31 cellular contexts compared by ENCODE assay signal in the genomic region with DNA sequence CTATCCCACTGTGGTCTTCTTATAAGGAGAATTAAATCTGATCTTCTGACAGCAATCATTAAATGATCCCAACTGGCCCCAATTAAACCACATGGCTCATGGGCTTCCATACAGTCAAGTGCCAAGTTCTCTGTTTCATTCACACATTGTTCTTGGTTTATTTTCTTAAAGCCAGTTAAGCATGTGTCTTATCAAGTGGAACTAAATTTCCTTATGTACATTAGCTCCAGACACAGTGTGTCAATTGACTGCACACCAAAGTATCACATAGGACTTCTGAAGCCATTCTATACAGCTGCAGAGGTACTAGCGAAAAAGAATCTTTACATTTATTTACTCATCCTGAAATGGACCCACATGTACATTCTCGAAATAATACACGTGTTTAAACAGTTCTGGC. TPM values are rescaled to one million over a fixed set of nuclear protein-coding genes. Genes with fewer than 3 reads are reported as not detected.
DNase-seq lines count a peak whose midpoint lies in the region; ATAC-seq, FAIRE-seq and TF ChIP-seq lines count a peak whose summit lies in the region.
"Had no signal": no experiment of that assay in that cellular context is flagged by ENCODE, and none has a peak within 500 bp of the region (broad histone marks: within the 10 kb centered on the region; RNA-seq: fewer than 3 reads in every experiment).

No MANE protein-coding gene starts in this region.

- H3K9me3 Mint-ChIP-seq in activated B cell treated with CpG ODN at 0.5 μM for 24 hours = no peaks in the 10 kb centered on the region
- H3K9me3 Mint-ChIP-seq: activated naive CD4-positive, alpha-beta T cell treated with anti-CD3 and anti-CD28 coated beads, Interleukin-2, amount 10 ng/mL, durations not matched to agents 7 days and 5 days; activated T-helper 1 cell treated with anti-CD3 and anti-CD28 coated beads, Interleukin-12 subunit alpha, Interleukin-12 subunit beta, Interleukin-2, Interleukin-4 antibody, amounts not matched to agents 30 ng/mL and 10 ng/mL and 1 ng/mL, durations not matched to agents 14 hours and 24 hours and 36 hours; neural progenitor cell had no signal

- H3K27ac Mint-ChIP-seq in activated B cell treated with CpG ODN at 0.5 μM for 24 hours = peak overlapping the region; percentile 83
- H3K27ac Mint-ChIP-seq: activated CD8-positive, alpha-beta memory T cell treated with anti-CD3 and anti-CD28 coated beads, Interleukin-2, amount 10 ng/mL, durations not matched to agents 7 days and 5 days; activated naive CD4-positive, alpha-beta T cell treated with anti-CD3 and anti-CD28 coated beads, Interleukin-2, amount 10 ng/mL, durations not matched to agents 7 days and 5 days; activated T-helper 1 cell treated with anti-CD3 and anti-CD28 coated beads, Interleukin-12 subunit alpha, Interleukin-12 subunit beta, Interleukin-2, Interleukin-4 antibody, amounts not matched to agents 30 ng/mL and 10 ng/mL and 1 ng/mL, durations not matched to agents 14 hours and 24 hours and 36 hours; neural progenitor cell had no signal

- POLR2A ChIA-PET in activated B cell treated with CpG ODN at 0.5 μM for 24 hours (lab: Charles Lee) = interaction anchor here (0.9 to 17.9 kb wide), 3 partner anchors 44 to 99 kb away, joined by 5 to 229 read pairs (median 22); a partner anchor contains a TSS
- POLR2A ChIA-PET in A673 (lab: Charles Lee; ENCODE audit: low non-redundant PET) = no interaction called here

- no TSS peak for BruUV-seq in A673 (replicated peaks; lab: Mats Ljungman, UMichigan)

- H3K4me1 ChIP-seq in right atrium auricular region (peaks cover 0 to 93% of the 10 kb centered on the region in 2 donors), right cardiac atrium (ENCODE audit: control insufficient read depth, insufficient read depth, low read length) (peaks cover 5% of the 10 kb centered on the region), A673 (ENCODE audit: insufficient read depth, low read length, poor library complexity, severe bottlenecking) (no peaks in the 10 kb centered on the region)
- H3K4me1 ChIP-seq: A549, parathyroid adenoma, uterus had no signal

- TF ChIP-seq POLR2A in GM12891 (IDR thresholded peaks at IDR 0.05; ENCODE audit: low read depth, low read length) = no peak

- peak overlapping the region; percentile 40 for H3K4me3 Mint-ChIP-seq in activated B cell treated with CpG ODN at 0.5 μM for 24 hours
- H3K4me3 Mint-ChIP-seq: activated CD8-positive, alpha-beta memory T cell treated with anti-CD3 and anti-CD28 coated beads, Interleukin-2, amount 10 ng/mL, durations not matched to agents 7 days and 5 days; activated naive CD4-positive, alpha-beta T cell treated with anti-CD3 and anti-CD28 coated beads, Interleukin-2, amount 10 ng/mL, durations not matched to agents 7 days and 5 days; activated T-helper 1 cell treated with anti-CD3 and anti-CD28 coated beads, Interleukin-12 subunit alpha, Interleukin-12 subunit beta, Interleukin-2, Interleukin-4 antibody, amounts not matched to agents 30 ng/mL and 10 ng/mL and 1 ng/mL, durations not matched to agents 14 hours and 24 hours and 36 hours; neural progenitor cell had no signal

- H3K36me3 Mint-ChIP-seq in activated B cell treated with CpG ODN at 0.5 μM for 24 hours (ENCODE audit: low read depth) = peaks cover 18% of the 10 kb centered on the region
- H3K36me3 Mint-ChIP-seq: activated CD8-positive, alpha-beta memory T cell treated with anti-CD3 and anti-CD28 coated beads, Interleukin-2, amount 10 ng/mL, durations not matched to agents 7 days and 5 days; activated naive CD4-positive, alpha-beta T cell treated with anti-CD3 and anti-CD28 coated beads, Interleukin-2, amount 10 ng/mL, durations not matched to agents 7 days and 5 days; neural progenitor cell had no signal

- H3K27me3 ChIP-seq in right atrium auricular region (no peaks in the 10 kb centered on the region), right cardiac atrium (ENCODE audit: control insufficient read depth, insufficient read depth) (no peaks in the 10 kb centered on the region), A673 (replicated peaks; ENCODE audit: insufficient read depth, low read depth, low read length, poor library complexity) (no peaks in the 10 kb centered on the region)
- H3K27me3 ChIP-seq: MG63, neural progenitor cell, uterus had no signal

- no peak for FAIRE-seq in GM12891 (lab: Jason Lieb, UNC)
- FAIRE-seq: A549, bronchial epithelial cell, K562 had no signal

- TF ChIP-seq CTCF in right atrium auricular region (IDR thresholded peaks at IDR 0.05) = no peak
- TF ChIP-seq CTCF in activated B cell treated with CpG ODN at 0.5 μM for 24 hours (IDR thresholded peaks at IDR 0.05) = no peak
- no peak for TF ChIP-seq CTCF in A673 (conservative IDR thresholded peaks at IDR 0.05; ENCODE audit: low read depth, low read length)

- H3K4me1 Mint-ChIP-seq in activated B cell treated with CpG ODN at 0.5 μM for 24 hours = peaks cover 85% of the 10 kb centered on the region

- H3K27me3 Mint-ChIP-seq in activated B cell treated with CpG ODN at 0.5 μM for 24 hours = no peaks in the 10 kb centered on the region
- H3K27me3 Mint-ChIP-seq: activated CD8-positive, alpha-beta memory T cell treated with anti-CD3 and anti-CD28 coated beads, Interleukin-2, amount 10 ng/mL, durations not matched to agents 7 days and 5 days had no signal

- ATAC-seq in right cardiac atrium (no peak), activated B cell treated with CpG ODN at 0.5 μM for 24 hours (ENCODE audit: low read depth) (no peak), HG03457 (IDR thresholded peaks at IDR 0.05; ENCODE audit: unreplicated experiment) (no peak)
- ATAC-seq: A549; activated CD8-positive, alpha-beta memory T cell treated with anti-CD3 and anti-CD28 coated beads, Interleukin-2, amount 10 ng/mL, durations not matched to agents 7 days and 5 days; K562; sciatic nerve had no signal

- no peak overlapping the region for H3K4me3 ChIP-seq in right atrium auricular region
- H3K4me3 ChIP-seq in right cardiac atrium (ENCODE audit: low read length) = no peak overlapping the region
- H3K4me3 ChIP-seq in A673 (ENCODE audit: low read depth, low read length, poor library complexity, severe bottlenecking) = no peak overlapping the region
- H3K4me3 ChIP-seq: A549, K562, MG63, neural progenitor cell, uterus had no signal

- CTCF ChIA-PET in activated B cell treated with CpG ODN at 0.5 μM for 24 hours (lab: Charles Lee) (no interaction called here), A673 (lab: Charles Lee) (no interaction called here)

- H3K9me3 ChIP-seq in right atrium auricular region (no peaks in the 10 kb centered on the region), right cardiac atrium (ENCODE audit: control insufficient read depth, low read length) (no peaks in the 10 kb centered on the region), A673 (ENCODE audit: low read depth, low read length, poor library complexity, severe bottlenecking) (no peaks in the 10 kb centered on the region)
- H3K9me3 ChIP-seq: A549, MG63, uterus had no signal

- peak overlapping the region; percentile 83 to 84 for H3K27ac ChIP-seq in right atrium auricular region
- no peak overlapping the region for H3K27ac ChIP-seq in right cardiac atrium (ENCODE audit: low read length)
- no peak overlapping the region for H3K27ac ChIP-seq in A673 (ENCODE audit: low read depth, low read length, poor library complexity, severe bottlenecking)
- H3K27ac ChIP-seq: A549, neural progenitor cell, parathyroid adenoma had no signal

- intact Hi-C loops in right cardiac atrium (cut with DNase I) (loop anchor here in 1 of 4 donors (10.0 kb wide), 1 partner anchor 97 kb away; no protein-coding TSS in a partner anchor), activated B cell treated with CpG ODN at 0.5 μM for 24 hours (cut with micrococcal nuclease) (no loop called here), A673 (cut with micrococcal nuclease; ENCODE audit: unreplicated experiment) (no loop called here)

- H3K36me3 ChIP-seq in right atrium auricular region (no peaks in the 10 kb centered on the region), A673 (ENCODE audit: insufficient read depth, low read length, poor library complexity, severe bottlenecking) (no peaks in the 10 kb centered on the region)
- H3K36me3 ChIP-seq: MG63, neural progenitor cell, uterus had no signal

- 89% methylated on average over 3 of the region's 3 CpGs for WGBS in right cardiac atrium

- DNase-seq in right atrium auricular region (ENCODE audit: low spot score) (no peak), right cardiac atrium (no peak), activated B cell treated with CpG ODN at 0.5 μM for 24 hours (no peak), renal cortical epithelial cell (ENCODE audit: low read depth) (peak; percentile 9), A673 (ENCODE audit: low spot score) (no peak), GM12891 (ENCODE audit: insufficient read length, low spot score) (no peak)
- DNase-seq in activated CD8-positive, alpha-beta memory T cell treated with anti-CD3 and anti-CD28 coated beads, Interleukin-2, amount 50 U/mL, for 4 hours = no peak
- DNase-seq: activated CD8-positive, alpha-beta memory T cell treated with anti-CD3 and anti-CD28 coated beads, Interleukin-2, amount 10 ng/mL, durations not matched to agents 7 days and 5 days; activated naive CD4-positive, alpha-beta T cell treated with anti-CD3 and anti-CD28 coated beads, Interleukin-2, amount 10 ng/mL, durations not matched to agents 7 days and 5 days; amniotic stem cell; effector CD8-positive, alpha-beta T cell; erythroblast; head of caudate nucleus; MG63; NCI-H1417 treated with DMSO at 0.1 percent for 48 hours; NCI-H2081; NCI-H226; NCI-H82; Right ventricle myocardium superior; stimulated activated CD4-positive, alpha-beta T cell treated with anti-CD3 and anti-CD28 coated beads, Interleukin-15, amount 100 ng/mL, for 24 hours; stimulated activated naive CD4-positive, alpha-beta T cell treated with Interleukin-2 at 50 U/mL for 16 hours; uterus had no signal

TF ChIP-seq in GM12891, 5 proteins besides CTCF, POLR2A, EP300 and RAD21:
- no peak for TF ChIP-seq POLR2AphosphoS5 (IDR thresholded peaks at IDR 0.05; ENCODE audit: low read depth, low read length)

RNA-seq across cellular contexts. Expression of a gene that starts 51.1 kb away (rescaled TPM):
- total RNA-seq in right atrium auricular region (10 to 100 TPM; 36.1 to 57.5 TPM), right cardiac atrium (10 to 100 TPM; 57.4 to 78.4 (median 67.4) TPM), activated B cell treated with CpG ODN at 0.5 μM for 24 hours (348 and 359 TPM in 2 replicates), renal cortical epithelial cell (1.8 and 8.3 TPM in 2 replicates), A673 (2021) (2.0 and 3.6 TPM in 2 replicates)
- 14.5 TPM for polyA plus RNA-seq in right cardiac atrium
- 103 TPM for polyA plus RNA-seq in GM12891 (2012; ENCODE audit: low read depth, missing spikeins)
- total RNA-seq: G401 had no signal

Comparison
In these comparisons a context has a peak if more than half of its experiments do, and no peak if none do; other contexts are left out.
1. H3K27ac ChIP-seq: peak in right atrium auricular region (2 of 2); none in right cardiac atrium (single experiment) and A673 (single experiment).